ENCODE assay signal across 1 cellular context in genomic region chr15:64681424-64682024, GRCh38.
TF ChIP-seq lines count a peak whose summit lies in the region.

No MANE protein-coding gene starts in this region.

TF ChIP-seq in WTC11, 78 proteins besides CTCF, POLR2A, EP300 and RAD21 (continued from another document):
- no peak for TF ChIP-seq ATF6 (CRISPR knock-in tag; IDR thresholded peaks at IDR 0.05)
- no peak for TF ChIP-seq USF1 (CRISPR knock-in tag; IDR thresholded peaks at IDR 0.05)
- TF ChIP-seq GTF2I (CRISPR knock-in tag; conservative IDR thresholded peaks at IDR 0.05): no peak
